8 cellular contexts compared by ENCODE assay signal in genomic region chr3:143972155-143972494, GRCh38. TPM values are rescaled to one million over a fixed set of nuclear protein-coding genes. Genes with fewer than 3 reads are reported as not detected.
DNase-seq lines count a peak whose midpoint lies in the region; ATAC-seq and TF ChIP-seq lines count a peak whose summit lies in the region.

No MANE protein-coding gene starts in this region.

- peak overlapping the region; percentile 87 for H2AFZ ChIP-seq in SU-DHL-6 (ENCODE audit: low read depth, low read length, severe bottlenecking)

- DNase-seq in fibroblast of mammary gland (ENCODE audit: low read depth), result no peak
- DNase-seq in ovary, result peak in 1 of 5 donors; percentile 57
- no peak for DNase-seq in OCI-M2 (lab: John Stamatoyannopoulos, UW; ENCODE audit: unreplicated experiment)
- DNase-seq in NCI-H2081 (lab: John Stamatoyannopoulos, UW), result no peak

- peak overlapping the region; percentile 95 for H3K9ac ChIP-seq in SU-DHL-6 (ENCODE audit: low read length)

- H3K27ac ChIP-seq in SU-DHL-6 (ENCODE audit: low read depth, low read length) (peak overlapping the region; percentile 98), ovary (peak overlapping the region; percentile 90 to 98)

- no peaks in the 10 kb centered on the region for H3K27me3 ChIP-seq in SU-DHL-6 (ENCODE audit: low read length)
- H3K27me3 ChIP-seq in ovary, result no peaks in the 10 kb centered on the region

- H3K79me2 ChIP-seq in SU-DHL-6 (ENCODE audit: insufficient read depth, low read length), result peaks cover 45% of the 10 kb centered on the region

- ATAC-seq in GM19455 (IDR thresholded peaks at IDR 0.05; ENCODE audit: unreplicated experiment), result no peak
- ATAC-seq in HG03565 (IDR thresholded peaks at IDR 0.05; ENCODE audit: unreplicated experiment), result no peak

- no peak for TF ChIP-seq POLR2A in ovary (IDR thresholded peaks at IDR 0.05)

- no peak for TF ChIP-seq EP300 in ovary (IDR thresholded peaks at IDR 0.05)

- no peak for TF ChIP-seq CTCF in GM12875 (IDR thresholded peaks at IDR 0.05; ENCODE audit: borderline replicate concordance, insufficient read depth, low read depth, low read length)
- no peak for TF ChIP-seq CTCF in SU-DHL-6 (IDR thresholded peaks at IDR 0.05; ENCODE audit: insufficient read depth, low read length, poor library complexity, severe bottlenecking)
- TF ChIP-seq CTCF in fibroblast of mammary gland (conservative IDR thresholded peaks at IDR 0.05; ENCODE audit: control insufficient read depth, insufficient read depth, low read depth, low read length), result no peak
- peak in 2 of 3 donors; percentile 2 to 12 for TF ChIP-seq CTCF in ovary (IDR thresholded peaks at IDR 0.05)

- H3K4me3 ChIP-seq in GM12875 (ENCODE audit: low read depth, low read length) (peak overlapping the region; percentile 86), SU-DHL-6 (ENCODE audit: insufficient read depth, low read length, poor library complexity, severe bottlenecking) (peak overlapping the region; percentile 98), fibroblast of mammary gland (ENCODE audit: control insufficient read depth, low read depth, low read length) (peak overlapping the region; percentile 88), ovary (peak overlapping the region; percentile 91)

- H3K4me2 ChIP-seq in SU-DHL-6 (ENCODE audit: low read depth, low read length, poor library complexity, severe bottlenecking), result peak overlapping the region; percentile 98

- H4K20me1 ChIP-seq in SU-DHL-6 (ENCODE audit: low read depth, low read length), result peaks cover 38% of the 10 kb centered on the region

- no peaks in the 10 kb centered on the region for H3K9me3 ChIP-seq in SU-DHL-6 (ENCODE audit: insufficient read depth, low read length)
- H3K9me3 ChIP-seq in ovary, result no peaks in the 10 kb centered on the region

- no peaks in the 10 kb centered on the region for H3K36me3 ChIP-seq in SU-DHL-6 (ENCODE audit: low read length)
- no peaks in the 10 kb centered on the region for H3K36me3 ChIP-seq in ovary

- intact Hi-C loops in ovary (cut with DNase I), result no loop called here

- no peaks in the 10 kb centered on the region for H3K9me2 ChIP-seq in SU-DHL-6 (replicated peaks; ENCODE audit: insufficient read depth, low read length)

- no peaks in the 10 kb centered on the region; the same call in 1 of the 2 replicates for H3F3A ChIP-seq in SU-DHL-6 (ENCODE audit: insufficient read depth)

- no peaks in the 10 kb centered on the region for H3K4me1 ChIP-seq in ovary (ENCODE audit: insufficient read depth)

- 0 to 1% (median 0%) methylated on average over 6 to 40 of the region's 40 CpGs for WGBS in ovary, 3 donors

RNA-seq across cellular contexts. Expression of gene DIPK2A, which starts 0.5 kb away (rescaled TPM):
- total RNA-seq in ovary, result 10 to 100 TPM; 22.1 to 50.2 (median 30.7) TPM
- polyA plus RNA-seq in ovary, result 10 to 100 TPM; 17.6 to 36.6 TPM

Comparison
In these comparisons a context has a peak if more than half of its experiments do, and no peak if none do; other contexts are left out.
1. CTCF ChIP-seq: peak in ovary (2 of 3); none in GM12875 (single experiment), SU-DHL-6 (single experiment) and fibroblast of mammary gland (single experiment).
2. Peak in every context shown above with its lines, with median percentiles within 50 percentile points of each other: H3K4me3 ChIP-seq.